ENCODE assay signal across 22 cellular contexts in the genomic region with DNA sequence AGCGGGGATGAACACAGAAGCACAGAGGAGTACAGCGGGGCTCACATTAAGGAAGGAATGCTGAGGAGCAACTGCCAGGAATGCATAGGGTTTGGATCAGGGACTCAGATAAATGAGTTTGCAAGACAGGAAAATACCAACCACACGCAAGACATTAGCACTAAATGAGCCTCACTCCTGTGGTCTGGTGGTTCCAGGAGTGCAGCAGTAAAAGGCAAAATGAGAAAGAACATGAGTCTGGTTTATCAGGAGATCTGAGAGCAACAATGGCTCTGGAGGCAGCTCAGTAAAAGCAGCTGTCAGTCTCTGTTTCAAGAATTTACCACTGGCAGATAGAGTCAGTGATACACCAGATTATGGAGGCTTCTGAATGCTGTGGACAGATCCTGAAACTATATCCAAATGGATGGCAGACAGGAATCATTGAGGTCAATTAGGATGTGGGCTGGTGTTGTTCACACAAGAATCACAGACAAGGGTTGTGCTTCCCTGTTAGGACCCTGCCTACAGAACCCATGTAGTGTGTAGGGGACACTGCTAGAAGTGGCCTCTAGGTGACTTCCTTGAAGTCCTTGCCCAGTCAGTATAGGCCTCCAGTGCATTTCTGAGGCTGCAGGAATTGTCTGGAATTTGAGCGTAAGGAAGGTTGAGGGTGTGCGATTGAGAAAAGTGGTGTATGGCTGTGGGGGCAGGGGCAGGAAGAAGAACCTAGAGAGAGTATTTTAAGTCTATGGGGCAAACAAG. TPM values are rescaled to one million over a fixed set of nuclear protein-coding genes. Genes with fewer than 3 reads are reported as not detected.
A peak's percentile ranks its signal among the peaks of the same experiment; 100 is the strongest.
DNase-seq lines count a peak whose midpoint lies in the region; ATAC-seq and TF ChIP-seq lines count a peak whose summit lies in the region.
"Had no signal": no experiment of that assay in that cellular context is flagged by ENCODE, and none has a peak within 500 bp of the region (broad histone marks: within the 10 kb centered on the region; RNA-seq: fewer than 3 reads in every experiment).

No MANE protein-coding gene starts in this region.

- peak; percentile 8 for DNase-seq in AG10803 (ENCODE audit: low read depth)
- DNase-seq in amniotic epithelial cell (ENCODE audit: low read depth), result peak; percentile 36
- DNase-seq in mesothelial cell of epicardium (ENCODE audit: low spot score in 2 of 2, unreplicated experiment in 2 of 2), result no peak
- no peak for DNase-seq in UCSD-AML1 (lab: John Stamatoyannopoulos, UW; ENCODE audit: unreplicated experiment)
- DNase-seq in stimulated activated naive CD4-positive, alpha-beta T cell treated with Interleukin-2 at 50 U/mL for 16 hours (lab: John Stamatoyannopoulos, UW), result no peak
- DNase-seq in HuH-7 (ENCODE audit: low spot score), result no peak
- DNase-seq: activated T-cell treated with anti-CD3 and anti-CD28 coated beads for 4 hours, DMS 273 treated with DMSO at 0.1 percent for 48 hours, left lung, naive B cell, NCI-H1436 treated with DMSO at 0.1 percent for 48 hours had no signal

- H3K36me3 Mint-ChIP-seq in mesothelial cell of epicardium, result no peaks in the 10 kb centered on the region
- H3K36me3 Mint-ChIP-seq: activated naive CD8-positive, alpha-beta T cell; CD4-positive, alpha-beta memory T cell; naive B cell; stimulated activated effector memory CD8-positive, alpha-beta T cell treated with anti-CD3 and anti-CD28 coated beads, Interleukin-12 subunit alpha, Interleukin-12 subunit beta, amount 100 ng/mL, for 72 hours had no signal

- H3K27ac Mint-ChIP-seq in mesothelial cell of epicardium, result peak overlapping the region; percentile 60
- H3K27ac Mint-ChIP-seq: activated naive CD8-positive, alpha-beta T cell; CD4-positive, alpha-beta memory T cell; dendritic cell treated with granulocyte-macrophage colony-stimulating factor and Interleukin-4, amounts not matched to agents 40 ng/mL and 50 ng/mL, for 4 days; stimulated activated effector memory CD8-positive, alpha-beta T cell treated with anti-CD3 and anti-CD28 coated beads, Interleukin-12 subunit alpha, Interleukin-12 subunit beta, amount 100 ng/mL, for 72 hours; T-helper 2 cell treated with Interferon-gamma antibody and Interleukin-4, amounts not matched to agents 5 μg/mL and 100 μg/mL, for 36 hours had no signal

- no peak overlapping the region for H3K4me3 Mint-ChIP-seq in mesothelial cell of epicardium
- H3K4me3 Mint-ChIP-seq: activated naive CD8-positive, alpha-beta T cell; CD4-positive, alpha-beta memory T cell; dendritic cell treated with granulocyte-macrophage colony-stimulating factor and Interleukin-4, amounts not matched to agents 40 ng/mL and 50 ng/mL, for 4 days; naive B cell; stimulated activated effector memory CD8-positive, alpha-beta T cell treated with anti-CD3 and anti-CD28 coated beads, Interleukin-12 subunit alpha, Interleukin-12 subunit beta, amount 100 ng/mL, for 72 hours; T-helper 2 cell treated with Interferon-gamma antibody and Interleukin-4, amounts not matched to agents 5 μg/mL and 100 μg/mL, for 36 hours had no signal

- H3K4me3 ChIP-seq in AG10803 (ENCODE audit: low read length), result no peak overlapping the region
- H3K4me3 ChIP-seq: left lung, Peyer's patch, prostate gland had no signal

- no peaks in the 10 kb centered on the region for H3K27me3 Mint-ChIP-seq in mesothelial cell of epicardium (ENCODE audit: low read depth)
- H3K27me3 Mint-ChIP-seq: dendritic cell treated with granulocyte-macrophage colony-stimulating factor and Interleukin-4, amounts not matched to agents 40 ng/mL and 50 ng/mL, for 4 days had no signal

- ATAC-seq in HG02884 (IDR thresholded peaks at IDR 0.05; ENCODE audit: unreplicated experiment), result no peak
- ATAC-seq: esophagus mucosa; stimulated activated effector memory CD8-positive, alpha-beta T cell treated with anti-CD3 and anti-CD28 coated beads, Interleukin-12 subunit alpha, Interleukin-12 subunit beta, amount 100 ng/mL, for 72 hours had no signal

- H3K9me3 Mint-ChIP-seq in mesothelial cell of epicardium, result peaks cover 5% of the 10 kb centered on the region
- H3K9me3 Mint-ChIP-seq: CD4-positive, alpha-beta memory T cell; dendritic cell treated with granulocyte-macrophage colony-stimulating factor and Interleukin-4, amounts not matched to agents 40 ng/mL and 50 ng/mL, for 4 days; stimulated activated effector memory CD8-positive, alpha-beta T cell treated with anti-CD3 and anti-CD28 coated beads, Interleukin-12 subunit alpha, Interleukin-12 subunit beta, amount 100 ng/mL, for 72 hours; T-helper 2 cell treated with Interferon-gamma antibody and Interleukin-4, amounts not matched to agents 5 μg/mL and 100 μg/mL, for 36 hours had no signal

- H3K4me1 Mint-ChIP-seq in mesothelial cell of epicardium, result peaks cover 38% of the 10 kb centered on the region
- H3K4me1 Mint-ChIP-seq: CD4-positive, alpha-beta memory T cell; naive B cell; stimulated activated effector memory CD8-positive, alpha-beta T cell treated with anti-CD3 and anti-CD28 coated beads, Interleukin-12 subunit alpha, Interleukin-12 subunit beta, amount 100 ng/mL, for 72 hours had no signal

- TF ChIP-seq CTCF in AG10803 (conservative IDR thresholded peaks at IDR 0.05; ENCODE audit: low read length), result no peak
- TF ChIP-seq CTCF in GM12872 (IDR thresholded peaks at IDR 0.05; ENCODE audit: insufficient read depth, low read depth, low read length), result 0 out of 3 replicates have a peak, but pooled peaks have one; percentile 6
- no peak for TF ChIP-seq CTCF in mesothelial cell of epicardium (IDR thresholded peaks at IDR 0.05; ENCODE audit: unreplicated experiment)

RNA-seq across cellular contexts. Expression of a gene that starts 50.3 kb away (rescaled TPM):
- 0.09 to 0.24 TPM (median 0.13 TPM) in 3 replicates for total RNA-seq in mesothelial cell of epicardium
- total RNA-seq: CD4-positive, alpha-beta memory T cell; fibroblast of villous mesenchyme had no signal

Comparison
In these comparisons a context has a peak if more than half of its experiments do, and no peak if none do; other contexts are left out.
1. DNase-seq: peak in AG10803 (single experiment) and amniotic epithelial cell (single experiment); none in mesothelial cell of epicardium (0 of 2), UCSD-AML1 (single experiment), stimulated activated naive CD4-positive, alpha-beta T cell treated with Interleukin-2 at 50 U/mL for 16 hours (single experiment) and HuH-7 (single experiment).